ENCODE assay signal across 22 cellular contexts in the genomic region with DNA sequence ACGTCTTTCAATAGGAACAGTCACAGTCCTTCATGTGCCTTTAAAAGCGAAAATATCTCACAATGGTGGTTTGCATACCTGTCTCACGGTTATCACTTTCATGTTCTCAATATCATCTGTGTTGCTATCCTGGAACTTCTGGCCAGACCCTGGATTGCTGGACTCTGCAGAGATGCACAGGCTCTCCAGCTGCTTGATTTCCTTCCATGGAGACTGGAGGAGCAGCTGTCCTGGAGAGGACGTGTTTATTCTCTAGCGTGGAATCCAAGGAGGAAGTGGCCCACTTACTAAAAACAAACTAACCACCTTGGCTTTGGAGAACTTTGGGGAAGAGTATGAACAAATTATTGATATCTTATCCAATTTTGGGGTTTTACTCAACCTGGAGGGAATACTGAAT. TPM values are rescaled to one million over a fixed set of nuclear protein-coding genes. Genes with fewer than 3 reads are reported as not detected.
DNase-seq lines count a peak whose midpoint lies in the region; FAIRE-seq and TF ChIP-seq lines count a peak whose summit lies in the region.
"Had no signal": no experiment of that assay in that cellular context is flagged by ENCODE, and none has a peak within 500 bp of the region (broad histone marks: within the 10 kb centered on the region; RNA-seq: fewer than 3 reads in every experiment).

No MANE protein-coding gene starts in this region.

- no peaks in the 10 kb centered on the region for H3K27me3 Mint-ChIP-seq in activated CD4-positive, alpha-beta T cell treated with anti-CD3 and anti-CD28 coated beads, Interleukin-2, amount 10 ng/mL, durations not matched to agents 7 days and 5 days

- no peaks in the 10 kb centered on the region for H3K9me1 ChIP-seq in keratinocyte (ENCODE audit: control insufficient read depth, extremely low read depth, insufficient read depth, low read length)

- H3K4me1 ChIP-seq in PC-9 (replicated peaks; ENCODE audit: insufficient read depth) = peaks cover 43% of the 10 kb centered on the region
- peaks cover 37% of the 10 kb centered on the region for H3K4me1 ChIP-seq in keratinocyte (ENCODE audit: control insufficient read depth, extremely low read depth, insufficient read depth, low read length)
- peaks cover 11% of the 10 kb centered on the region for H3K4me1 ChIP-seq in skeletal muscle satellite cell (ENCODE audit: control insufficient read depth, insufficient read depth, low read length)
- H3K4me1 ChIP-seq: upper lobe of right lung had no signal

- no peak overlapping the region for H3K27ac Mint-ChIP-seq in activated CD4-positive, alpha-beta T cell treated with anti-CD3 and anti-CD28 coated beads, Interleukin-2, amount 10 ng/mL, durations not matched to agents 7 days and 5 days
- H3K27ac Mint-ChIP-seq: activated CD4-positive, alpha-beta memory T cell treated with anti-CD3 and anti-CD28 coated beads for 36 hours had no signal

- intact Hi-C loops in PC-9 (cut with micrococcal nuclease; ENCODE audit: unreplicated experiment) = no loop called here

- no peaks in the 10 kb centered on the region for H3K79me2 ChIP-seq in PC-9 (ENCODE audit: low read depth)
- no peaks in the 10 kb centered on the region for H3K79me2 ChIP-seq in keratinocyte (ENCODE audit: control insufficient read depth, insufficient read depth, low read length)

- dilution Hi-C loops in keratinocyte (cut with MboI; ENCODE audit: extremely low pct_ligation_motif_present, low sequenced_read_pairs) = no loop called here

- no peaks in the 10 kb centered on the region for H4K20me1 ChIP-seq in PC-9 (ENCODE audit: insufficient read depth)
- no peaks in the 10 kb centered on the region for H4K20me1 ChIP-seq in keratinocyte (ENCODE audit: control insufficient read depth, extremely low read depth, insufficient read depth, low read length)
- H4K20me1 ChIP-seq: BLaER1 treated with 17β-estradiol and CSF1 and Interleukin-3, amounts not matched to agents 10 nM and 100 nM had no signal

- H2AFZ ChIP-seq in PC-9 = no peak overlapping the region
- no peak overlapping the region for H2AFZ ChIP-seq in keratinocyte (ENCODE audit: control insufficient read depth, low read length)

- DNase-seq in PC-9 (no peak), astrocyte of the spinal cord (ENCODE audit: low read depth, low spot score) (peak; percentile 21), keratinocyte (ENCODE audit: low read depth, low spot score) (no peak), GM10248 (ENCODE audit: extremely low spot score) (no peak)
- no peak for DNase-seq in activated CD4-positive, alpha-beta T cell treated with anti-CD3 and anti-CD28 coated beads, Interleukin-2, amount 10 ng/mL, durations not matched to agents 7 days and 5 days
- no peak for DNase-seq in stimulated activated CD4-positive, alpha-beta T cell treated with anti-CD3 and anti-CD28 coated beads, Interleukin-1b, Interleukin-23, amount 100 ng/mL, for 48 hours
- DNase-seq: activated CD4-positive, alpha-beta memory T cell treated with anti-CD3 and anti-CD28 coated beads for 36 hours; activated naive CD4-positive, alpha-beta T cell treated with Interleukin-2 at 50 U/mL for 16 hours; effector CD4-positive, alpha-beta T cell; naive B cell; NCI-H774; SK-N-SH; stimulated activated naive CD4-positive, alpha-beta T cell; T-helper 2 cell; upper lobe of right lung had no signal

- POLR2A ChIA-PET in PC-9 (lab: Charles Lee; ENCODE audit: unreplicated experiment) = no interaction called here
- POLR2A ChIA-PET in activated CD4-positive, alpha-beta T cell treated with anti-CD3 and anti-CD28 coated beads, Interleukin-2, amount 10 ng/mL, durations not matched to agents 7 days and 5 days (lab: Charles Lee) = no interaction called here
- POLR2A ChIA-PET in GM10248 (lab: Yijun Ruan, JAX) = no interaction called here

- in situ Hi-C loops in astrocyte of the spinal cord (cut with HindIII; ENCODE audit: low sequenced_read_pairs) = no loop called here

- TF ChIP-seq CTCF in PC-9 (conservative IDR thresholded peaks at IDR 0.05) (no peak), astrocyte of the spinal cord (IDR thresholded peaks at IDR 0.05; ENCODE audit: low read depth, low read length) (no peak), keratinocyte (optimal IDR thresholded peaks at IDR 0.05 in 1 of 3, IDR thresholded peaks at IDR 0.05 in 1 of 3, conservative IDR thresholded peaks at IDR 0.05 in 1 of 3; ENCODE audit: extremely low read depth in 1 of 3, insufficient read depth in 2 of 3, low read length in 3 of 3) (no peak), GM10248 (IDR thresholded peaks at IDR 0.05; ENCODE audit: control extremely low read depth, extremely low read depth, low read depth, missing control alignments) (no peak)

- H3K9me3 Mint-ChIP-seq in activated CD4-positive, alpha-beta T cell treated with anti-CD3 and anti-CD28 coated beads, Interleukin-2, amount 10 ng/mL, durations not matched to agents 7 days and 5 days = no peaks in the 10 kb centered on the region
- H3K9me3 Mint-ChIP-seq: activated CD4-positive, alpha-beta memory T cell treated with anti-CD3 and anti-CD28 coated beads for 36 hours; naive B cell had no signal

- H3K4me2 ChIP-seq in PC-9 (peak overlapping the region; percentile 44; the same call in 1 of the 2 replicates), keratinocyte (ENCODE audit: control insufficient read depth, extremely low read depth, insufficient read depth, low read depth, low read length) (peak overlapping the region; percentile 47), skeletal muscle satellite cell (ENCODE audit: low read length) (peak overlapping the region; percentile 32)
- H3K4me2 ChIP-seq: BLaER1 treated with 17β-estradiol and CSF1 and Interleukin-3, amounts not matched to agents 10 nM and 100 nM; SK-N-SH had no signal

- no peak overlapping the region for H3K4me3 Mint-ChIP-seq in activated CD4-positive, alpha-beta T cell treated with anti-CD3 and anti-CD28 coated beads, Interleukin-2, amount 10 ng/mL, durations not matched to agents 7 days and 5 days
- H3K4me3 Mint-ChIP-seq: activated CD4-positive, alpha-beta memory T cell treated with anti-CD3 and anti-CD28 coated beads for 36 hours; naive B cell had no signal

- BruUV-seq in PC-9 (replicated peaks; lab: Mats Ljungman, UMichigan) = no TSS peak

- FAIRE-seq in keratinocyte (lab: Jason Lieb, UNC) = peak; percentile 49

- H3K4me3 ChIP-seq in PC-9 (no peak overlapping the region), astrocyte of the spinal cord (ENCODE audit: low read depth, low read length) (no peak overlapping the region), keratinocyte (ENCODE audit: control insufficient read depth in 2 of 3, extremely low read depth in 1 of 3, insufficient read depth in 2 of 3, low read depth in 1 of 3, low read length in 3 of 3) (no peak overlapping the region), skeletal muscle satellite cell (ENCODE audit: low read length) (no peak overlapping the region)
- H3K4me3 ChIP-seq: BLaER1 treated with 17β-estradiol and CSF1 and Interleukin-3, amounts not matched to agents 10 nM and 100 nM; upper lobe of right lung had no signal

- H3K9me2 ChIP-seq in PC-9 (ENCODE audit: insufficient read depth) = no peaks in the 10 kb centered on the region
- H3K9me2 ChIP-seq: SK-N-SH had no signal

- CTCF ChIA-PET in PC-9 (lab: Charles Lee) = no interaction called here
- CTCF ChIA-PET in activated CD4-positive, alpha-beta T cell treated with anti-CD3 and anti-CD28 coated beads, Interleukin-2, amount 10 ng/mL, durations not matched to agents 7 days and 5 days (lab: Charles Lee) = interaction anchor here (0.6 kb wide), 1 partner anchor 19 kb away, joined by 3 read pairs; no protein-coding TSS in a partner anchor
- CTCF ChIA-PET in GM10248 (lab: Yijun Ruan, JAX) = interaction anchor here (11.6 kb wide), 1 partner anchor 10 kb away, joined by 86 read pairs; no protein-coding TSS in a partner anchor

- no peak overlapping the region for H3K9ac ChIP-seq in keratinocyte (ENCODE audit: control insufficient read depth, extremely low read depth, insufficient read depth, low read length)
- no peak overlapping the region for H3K9ac ChIP-seq in skeletal muscle satellite cell (ENCODE audit: low read depth, low read length)
- H3K9ac ChIP-seq: BLaER1 treated with 17β-estradiol and CSF1 and Interleukin-3, amounts not matched to agents 10 nM and 100 nM; SK-N-SH had no signal

- H3K27ac ChIP-seq in PC-9 = no peak overlapping the region
- no peak overlapping the region for H3K27ac ChIP-seq in keratinocyte (ENCODE audit: control insufficient read depth, insufficient read depth, low read length)
- H3K27ac ChIP-seq: BLaER1 treated with 17β-estradiol and CSF1 and Interleukin-3, amounts not matched to agents 10 nM and 100 nM; brain microvascular endothelial cell; neutrophil; upper lobe of right lung had no signal

- H3F3A ChIP-seq in PC-9 (ENCODE audit: insufficient read depth, low read depth) = peaks cover 6% of the 10 kb centered on the region; the same call in 1 of the 2 replicates

- H3K27me3 ChIP-seq in PC-9 (ENCODE audit: insufficient read depth, low read depth) = no peaks in the 10 kb centered on the region
- H3K27me3 ChIP-seq in keratinocyte (ENCODE audit: control insufficient read depth, extremely low read depth, insufficient read depth, low read length) = no peaks in the 10 kb centered on the region
- H3K27me3 ChIP-seq in skeletal muscle satellite cell (ENCODE audit: control insufficient read depth, insufficient read depth, low read length) = peaks cover 3% of the 10 kb centered on the region
- H3K27me3 ChIP-seq: BLaER1 treated with 17β-estradiol and CSF1 and Interleukin-3, amounts not matched to agents 10 nM and 100 nM; brain microvascular endothelial cell; neutrophil; upper lobe of right lung had no signal

- H3K36me3 Mint-ChIP-seq in activated CD4-positive, alpha-beta T cell treated with anti-CD3 and anti-CD28 coated beads, Interleukin-2, amount 10 ng/mL, durations not matched to agents 7 days and 5 days (ENCODE audit: low read depth) = no peaks in the 10 kb centered on the region
- H3K36me3 Mint-ChIP-seq: activated CD4-positive, alpha-beta memory T cell treated with anti-CD3 and anti-CD28 coated beads for 36 hours; naive B cell had no signal

- peaks cover 3% of the 10 kb centered on the region for H3K4me1 Mint-ChIP-seq in activated CD4-positive, alpha-beta T cell treated with anti-CD3 and anti-CD28 coated beads, Interleukin-2, amount 10 ng/mL, durations not matched to agents 7 days and 5 days
- H3K4me1 Mint-ChIP-seq: naive B cell had no signal

- H3K9me3 ChIP-seq in PC-9 (ENCODE audit: insufficient read depth, low read depth) = no peaks in the 10 kb centered on the region
- no peaks in the 10 kb centered on the region for H3K9me3 ChIP-seq in keratinocyte (ENCODE audit: control insufficient read depth, low read depth, low read length)
- no peaks in the 10 kb centered on the region for H3K9me3 ChIP-seq in skeletal muscle satellite cell (replicated peaks; ENCODE audit: low read length)
- H3K9me3 ChIP-seq: BLaER1 treated with 17β-estradiol and CSF1 and Interleukin-3, amounts not matched to agents 10 nM and 100 nM; neutrophil; SK-N-SH; upper lobe of right lung had no signal

- H3K36me3 ChIP-seq in PC-9 (ENCODE audit: low read depth) (no peaks in the 10 kb centered on the region), keratinocyte (ENCODE audit: control insufficient read depth in 2 of 2, extremely low read depth in 1 of 2, insufficient read depth in 2 of 2, low read length in 2 of 2) (no peaks in the 10 kb centered on the region), skeletal muscle satellite cell (ENCODE audit: insufficient read depth, low read length) (no peaks in the 10 kb centered on the region)
- H3K36me3 ChIP-seq: BLaER1 treated with 17β-estradiol and CSF1 and Interleukin-3, amounts not matched to agents 10 nM and 100 nM; brain microvascular endothelial cell; neutrophil; upper lobe of right lung had no signal

RNA-seq across cellular contexts. Expression of a gene that starts 16.5 kb away (rescaled TPM):
- 0.28 and 0.37 TPM in 2 replicates for total RNA-seq in PC-9 (2021)
- 3.3 to 4.9 TPM (median 4.1 TPM) in 3 replicates for polyA plus RNA-seq in keratinocyte
- polyA plus RNA-seq in keratinocyte (2011; ENCODE audit: low read depth) = 5.3 TPM
- 5.8 and 6.8 TPM in 2 replicates for polyA plus RNA-seq in keratinocyte (2011; cell fraction: cytosol; rRNA removed)
- polyA plus RNA-seq in keratinocyte (2011; cell fraction: nucleus; rRNA removed) = 5.2 and 5.8 TPM in 2 replicates
- polyA plus RNA-seq in keratinocyte (2012; ENCODE audit: low replicate concordance) = 3.0 and 3.9 TPM in 2 replicates
- 1.0 to 3.5 TPM (median 2.7 TPM) in 3 replicates for polyA minus RNA-seq in keratinocyte
- 3.1 TPM for polyA minus RNA-seq in keratinocyte (2011; cell fraction: cytosol; rRNA and poly(A)+ RNA removed)
- 3.1 and 7.2 TPM in 2 replicates for polyA minus RNA-seq in keratinocyte (2011; cell fraction: nucleus; rRNA and poly(A)+ RNA removed)
- total RNA-seq in skeletal muscle satellite cell (2012; rRNA removed) = not detected in 2 replicates
- total RNA-seq in activated CD4-positive, alpha-beta T cell treated with anti-CD3 and anti-CD28 coated beads, Interleukin-2, amount 10 ng/mL, durations not matched to agents 7 days and 5 days = not detected
- total RNA-seq: activated CD4-positive, alpha-beta memory T cell treated with anti-CD3 and anti-CD28 coated beads for 36 hours; cerebellum; G401; mesenteric fat pad had no signal
- polyA plus RNA-seq: SK-N-SH had no signal
